ENCODE assay signal across 10 cellular contexts in genomic region chr5:171453988-171454387, GRCh38. TPM values are rescaled to one million over a fixed set of nuclear protein-coding genes. Genes with fewer than 3 reads are reported as not detected.
"Had no signal": no experiment of that assay in that cellular context is flagged by ENCODE, and none has a peak within 500 bp of the region (broad histone marks: within the 10 kb centered on the region; RNA-seq: fewer than 3 reads in every experiment).

No MANE protein-coding gene starts in this region.

- ATAC-seq: HCT116 had no signal

- H3K4me1 ChIP-seq: HAP-1 had no signal

- H3K9ac ChIP-seq: GM23248, KMS-11 had no signal

- H3K4me2 ChIP-seq: KMS-11 had no signal

- DNase-seq: GM23248, GOT3, HFFc6, IMR-90, KBM-7 had no signal

- H2AFZ ChIP-seq: GM23248 had no signal

- H3K9me3 ChIP-seq: HAP-1 had no signal

- H3K4me3 ChIP-seq: GM23248, HAP-1 had no signal

- FAIRE-seq: HTR-8/SVneo had no signal

- H3K27ac ChIP-seq: GM23248, KMS-11 had no signal

- H3K36me3 ChIP-seq: HAP-1 had no signal

RNA-seq across cellular contexts. Expression of gene FGF18, which starts 34.5 kb away (rescaled TPM):
- total RNA-seq: GM23248, H4, IMR-90 had no signal
